In the genomic region with DNA sequence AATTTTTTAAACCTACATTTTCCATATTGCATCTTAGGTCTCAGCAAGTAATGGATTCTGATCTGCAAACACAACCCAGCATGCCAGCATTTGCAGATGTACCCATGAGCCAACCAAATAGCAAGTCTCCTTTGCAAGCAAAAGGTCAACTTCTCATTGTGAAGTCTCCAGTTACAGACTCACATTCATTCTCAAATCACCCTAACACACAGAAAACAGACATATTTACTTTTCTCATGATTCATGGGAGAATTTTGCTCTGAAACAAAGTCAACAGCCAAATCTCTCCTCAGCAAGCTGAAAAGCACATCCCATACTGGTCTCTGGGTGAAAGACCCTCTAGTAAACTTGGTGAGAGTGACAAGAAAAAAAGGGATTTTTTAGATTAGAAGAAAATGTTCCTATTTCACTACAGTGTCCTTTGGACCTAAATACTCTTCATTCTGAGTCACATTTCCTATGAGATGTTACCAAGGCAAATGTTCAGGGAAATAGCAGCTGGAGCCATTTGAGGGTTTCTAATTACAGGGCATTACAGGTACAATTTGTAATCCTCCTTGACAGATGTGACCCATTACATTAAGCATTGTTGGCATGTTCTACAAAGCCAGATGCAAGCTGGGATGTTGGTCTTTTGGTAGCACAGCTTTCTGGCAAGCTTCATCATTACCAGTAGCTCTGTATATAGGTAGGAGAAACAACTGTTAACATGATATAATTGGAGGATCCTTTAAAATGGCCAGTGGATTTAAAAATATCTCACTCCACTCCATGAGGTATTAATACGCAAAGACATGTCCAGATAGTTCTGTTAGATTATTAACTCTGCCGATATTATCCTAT, we compare ENCODE assay signal across 19 cellular contexts.
DNase-seq lines count a peak whose midpoint lies in the region; ATAC-seq and FAIRE-seq lines count a peak whose summit lies in the region.
"Had no signal": no experiment of that assay in that cellular context is flagged by ENCODE, and none has a peak within 500 bp of the region (broad histone marks: within the 10 kb centered on the region; RNA-seq: fewer than 3 reads in every experiment).

No MANE protein-coding gene starts in this region.

- H3K9me3 ChIP-seq in small intestine (ENCODE audit: control insufficient read depth, low read depth), result no peaks in the 10 kb centered on the region
- H3K9me3 ChIP-seq: right atrium auricular region had no signal

- H3K36me3 ChIP-seq in small intestine (ENCODE audit: control insufficient read depth in 2 of 2, insufficient read depth in 2 of 2, low read length in 2 of 2), result no peaks in the 10 kb centered on the region
- H3K36me3 ChIP-seq: right atrium auricular region had no signal

- H3K27me3 ChIP-seq in small intestine (ENCODE audit: control insufficient read depth in 2 of 2, insufficient read depth in 2 of 2, low read length in 2 of 2), result no peaks in the 10 kb centered on the region
- H3K27me3 ChIP-seq: right atrium auricular region had no signal

- no peaks in the 10 kb centered on the region for H3K4me1 ChIP-seq in small intestine (ENCODE audit: control insufficient read depth in 2 of 2, insufficient read depth in 1 of 2, low read depth in 1 of 2, low read length in 1 of 2)
- H3K4me1 ChIP-seq: right atrium auricular region had no signal

- no peak overlapping the region for H3K4me3 ChIP-seq in small intestine (ENCODE audit: low read depth in 1 of 2, low read length in 2 of 2)
- H3K4me3 ChIP-seq: dorsolateral prefrontal cortex, GM12878, right atrium auricular region had no signal

- ATAC-seq in GM19463 (IDR thresholded peaks at IDR 0.05; ENCODE audit: unreplicated experiment), result no peak
- no peak for ATAC-seq in GM19395 (IDR thresholded peaks at IDR 0.05; ENCODE audit: unreplicated experiment)
- ATAC-seq: esophagus mucosa; GM12878; natural killer cell treated with Interleukin-12 subunit alpha and Interleukin-12 subunit beta and Interleukin-15 and Interleukin-18, amount 100 ng/mL, for 72 hours had no signal

- DNase-seq in NCI-H446 treated with DMSO at 0.1 percent for 48 hours (lab: John Stamatoyannopoulos, UW), result peak; percentile 9
- DNase-seq in NCI-H446 (lab: John Stamatoyannopoulos, UW), result no peak
- DNase-seq in NCI-H1930 (lab: John Stamatoyannopoulos, UW), result peak; percentile 80 to 83
- DNase-seq in SHP77 (lab: John Stamatoyannopoulos, UW), result peak; percentile 67 to 74
- DNase-seq in renal cortical epithelial cell (ENCODE audit: low read depth), result peak; percentile 3
- DNase-seq in small intestine, result no peak
- DNase-seq: activated CD4-positive, alpha-beta T cell treated with anti-CD3 and anti-CD28 coated beads, Interleukin-2, amount 10 ng/mL, durations not matched to agents 24 days and 14 days; activated T-cell treated with anti-CD3 and anti-CD28 coated beads for 4 hours; dorsolateral prefrontal cortex; HCEC 1CT; IMR-90; MV-4-11 had no signal

- 87 to 93% (median 88%) methylated on average over 2 of the region's 2 CpGs for WGBS in small intestine, 3 donors

- H3K27ac ChIP-seq in small intestine (ENCODE audit: low read depth in 1 of 2, low read length in 1 of 2), result no peak overlapping the region
- H3K27ac ChIP-seq: 22Rv1, dorsolateral prefrontal cortex, right atrium auricular region had no signal

- FAIRE-seq in small intestine (lab: Jason Lieb, UNC), result no peak
- FAIRE-seq: GM12878 had no signal

Comparison
In these comparisons a context has a peak if more than half of its experiments do, and no peak if none do; other contexts are left out.
1. DNase-seq: peak in NCI-H446 treated with DMSO at 0.1 percent for 48 hours (single experiment), NCI-H1930 (2 of 2), SHP77 (2 of 2) and renal cortical epithelial cell (single experiment); none in NCI-H446 (0 of 2) and small intestine (single experiment).